9 cellular contexts compared by ENCODE assay signal in genomic region chr1:231418741-231419107, GRCh38. TPM values are rescaled to one million over a fixed set of nuclear protein-coding genes. Genes with fewer than 3 reads are reported as not detected.
DNase-seq lines count a peak whose midpoint lies in the region; ATAC-seq, FAIRE-seq and TF ChIP-seq lines count a peak whose summit lies in the region.
"Had no signal": no experiment of that assay in that cellular context is flagged by ENCODE, and none has a peak within 500 bp of the region (broad histone marks: within the 10 kb centered on the region; RNA-seq: fewer than 3 reads in every experiment).

No MANE protein-coding gene starts in this region.

- FAIRE-seq in K562 (lab: Jason Lieb, UNC) = no peak

- ATAC-seq in K562 (no peak), GM19035 (IDR thresholded peaks at IDR 0.05; ENCODE audit: unreplicated experiment) (no peak)

- H4K20me1 ChIP-seq in K562 (replicated peaks; ENCODE audit: control insufficient read depth, insufficient read depth, low read length) = peaks cover 32% of the 10 kb centered on the region

- H3K4me2 ChIP-seq in K562 (ENCODE audit: insufficient read depth, low read length) = peak overlapping the region; percentile 93

- H3K9me1 ChIP-seq in K562 (ENCODE audit: control insufficient read depth, insufficient read depth, low read length) = no peaks in the 10 kb centered on the region

- peaks cover 58% of the 10 kb centered on the region for H3K4me1 Mint-ChIP-seq in mesothelial cell of epicardium

- no peak for TF ChIP-seq CTCF in cardiac muscle cell (IDR thresholded peaks at IDR 0.05; ENCODE audit: low read depth, low read length)
- no peak for TF ChIP-seq CTCF in K562 (IDR thresholded peaks at IDR 0.05 in 2 of 3, conservative IDR thresholded peaks at IDR 0.05 in 1 of 3; ENCODE audit: insufficient read depth in 2 of 3, low read depth in 1 of 3, low read length in 3 of 3)
- TF ChIP-seq CTCF in mesothelial cell of epicardium (IDR thresholded peaks at IDR 0.05; ENCODE audit: unreplicated experiment) = no peak
- no peak for TF ChIP-seq CTCF in uterus (IDR thresholded peaks at IDR 0.05)
- no peak for TF ChIP-seq CTCF in GM13976 (IDR thresholded peaks at IDR 0.05; ENCODE audit: borderline replicate concordance, control extremely low read depth, extremely low read depth, insufficient read depth, missing control alignments)

- H3K4me3 Mint-ChIP-seq in mesothelial cell of epicardium = peak overlapping the region; percentile 75

- peaks cover 5% of the 10 kb centered on the region for H3K36me3 Mint-ChIP-seq in mesothelial cell of epicardium

- intact Hi-C loops in cardiac septum (cut with DNase I) = loop anchor here (5.0 kb wide), 1 partner anchor 36 kb away; no protein-coding TSS in a partner anchor
- intact Hi-C loops in K562 (cut with micrococcal nuclease) = loop anchor here (1.0 kb wide), 1 partner anchor 10 kb away; no protein-coding TSS in a partner anchor
- intact Hi-C loops in uterus (cut with DNase I; ENCODE audit: low total_unique reads) = no loop called here

- peaks cover 80% of the 10 kb centered on the region for H3K79me2 ChIP-seq in K562 (ENCODE audit: control insufficient read depth, insufficient read depth, low read length)

- H3K27me3 ChIP-seq in cardiac muscle cell (no peaks in the 10 kb centered on the region), K562 (ENCODE audit: control insufficient read depth in 2 of 2, insufficient read depth in 2 of 2, low read length in 2 of 2) (no peaks in the 10 kb centered on the region), uterus (no peaks in the 10 kb centered on the region)

- H3K27me3 Mint-ChIP-seq in mesothelial cell of epicardium (ENCODE audit: low read depth) = no peaks in the 10 kb centered on the region

- H3K27ac ChIP-seq in cardiac muscle cell (no peak overlapping the region), K562 (ENCODE audit: extremely low read depth, low read depth, low read length) (no peak overlapping the region), uterus (peak overlapping the region in 1 of 2 donors; percentile 14)

- no peaks in the 10 kb centered on the region for H3K36me3 ChIP-seq in cardiac muscle cell
- H3K36me3 ChIP-seq in K562 (ENCODE audit: control insufficient read depth, insufficient read depth, low read length) = peaks cover 36% of the 10 kb centered on the region
- H3K36me3 ChIP-seq in uterus = no peaks in the 10 kb centered on the region

- H3K4me3 ChIP-seq in cardiac muscle cell (peak overlapping the region; percentile 95), K562 (peak overlapping the region; percentile 62), uterus (peak overlapping the region; percentile 46 to 98)

- H3K9me3 ChIP-seq in cardiac muscle cell (ENCODE audit: low read depth) = no peaks in the 10 kb centered on the region
- no peaks in the 10 kb centered on the region for H3K9me3 ChIP-seq in K562 (replicated peaks; ENCODE audit: control insufficient read depth, insufficient read depth, low read depth, low read length)
- no peaks in the 10 kb centered on the region for H3K9me3 ChIP-seq in uterus

- no peak overlapping the region for H3K27ac Mint-ChIP-seq in mesothelial cell of epicardium

- H2AFZ ChIP-seq in K562 (ENCODE audit: low read depth, low read length) = no peak overlapping the region

- POLR2A ChIA-PET in K562 (lab: Yijun Ruan, JAX) = interaction anchor here (1.0 to 3.3 kb wide), 4 partner anchors 10 to 112 kb away, joined by 3 to 13 read pairs (median 4); no protein-coding TSS in a partner anchor

- DNase-seq in cardiac muscle cell (ENCODE audit: low read depth in 1 of 2, low spot score in 1 of 2) (no peak), cardiac septum (ENCODE audit: low spot score) (no peak), K562 (ENCODE audit: extremely low read depth in 1 of 4, low spot score in 3 of 4) (no peak), mesothelial cell of epicardium (ENCODE audit: low spot score in 2 of 2, unreplicated experiment in 2 of 2) (no peak), uterus (no peak), GM13976 (ENCODE audit: low spot score) (no peak)
- no peak for DNase-seq in activated CD4-positive, CD25-positive, alpha-beta regulatory T cell (lab: John Stamatoyannopoulos, UW)
- DNase-seq: KBM-7 had no signal

- CTCF ChIA-PET in K562 (lab: Yijun Ruan, JAX; ENCODE audit: low intra/inter-chr PET ratio) = interaction anchor here (0.6 kb wide), 1 partner anchor 61 kb away, joined by 5 read pairs; no protein-coding TSS in a partner anchor

- no peak for TF ChIP-seq EP300 in K562 (IDR thresholded peaks at IDR 0.05; ENCODE audit: low read length)

- TF ChIP-seq RAD21 in K562 (CRISPR knock-in tag; conservative IDR thresholded peaks at IDR 0.05 in 1 of 2, IDR thresholded peaks at IDR 0.05 in 1 of 2) = no peak

- peak overlapping the region; percentile 49 to 76; a peak in 3 of 4 replicates for H3K9ac ChIP-seq in K562 (ENCODE audit: insufficient read depth in 1 of 2, low read depth in 2 of 2, low read length in 2 of 2)

- TF ChIP-seq POLR2A in K562 (conservative IDR thresholded peaks at IDR 0.05) = no peak
- TF ChIP-seq POLR2A in uterus (IDR thresholded peaks at IDR 0.05) = no peak

- 48% methylated on average over 4 of the region's 4 CpGs for WGBS in K562 (ENCODE audit: insufficient coverage, low coverage, missing lambda C conversion rate)

- H3K4me1 ChIP-seq in cardiac muscle cell (ENCODE audit: low read depth) = peaks cover 51% of the 10 kb centered on the region
- peaks cover 30 to 34% of the 10 kb centered on the region in 2 experiments for H3K4me1 ChIP-seq in K562 (replicated peaks in 1 of 2; ENCODE audit: control insufficient read depth in 2 of 2, insufficient read depth in 2 of 2, low read length in 2 of 2)
- peaks cover 3 to 6% of the 10 kb centered on the region in 2 donors for H3K4me1 ChIP-seq in uterus

- in situ Hi-C loops in K562 (cut with MboI) (no loop called here), GM13976 (cut with MboI; ENCODE audit: low sequenced_read_pairs, unreplicated experiment) (no loop called here)

- no peaks in the 10 kb centered on the region for H3K9me3 Mint-ChIP-seq in mesothelial cell of epicardium

- BruUV-seq in K562 (replicated peaks; lab: Mats Ljungman, UMichigan) = no TSS peak

TF ChIP-seq in K562, 482 proteins besides CTCF, POLR2A, EP300 and RAD21 (continues in another document):
- TF ChIP-seq TFAM (CRISPR knock-in tag; conservative IDR thresholded peaks at IDR 0.05) = no peak
- TF ChIP-seq IRF9 (tag; IDR thresholded peaks at IDR 0.05) = no peak
- no peak for TF ChIP-seq CGGBP1 (CRISPR knock-in tag; IDR thresholded peaks at IDR 0.05)
- no peak for TF ChIP-seq NFIX (CRISPR knock-in tag; IDR thresholded peaks at IDR 0.05; ENCODE audit: low read depth)
- no peak for TF ChIP-seq TARDBP (IDR thresholded peaks at IDR 0.05)
- no peak for TF ChIP-seq CEBPG (CRISPR knock-in tag; IDR thresholded peaks at IDR 0.05)
- 0 out of 4 replicates have a peak, but pooled peaks of 1 of the 2 experiments have one; percentile 36 for TF ChIP-seq CEBPG (tag; conservative IDR thresholded peaks at IDR 0.05 in 1 of 2, IDR thresholded peaks at IDR 0.05 in 1 of 2)
- TF ChIP-seq, protein P1, sequence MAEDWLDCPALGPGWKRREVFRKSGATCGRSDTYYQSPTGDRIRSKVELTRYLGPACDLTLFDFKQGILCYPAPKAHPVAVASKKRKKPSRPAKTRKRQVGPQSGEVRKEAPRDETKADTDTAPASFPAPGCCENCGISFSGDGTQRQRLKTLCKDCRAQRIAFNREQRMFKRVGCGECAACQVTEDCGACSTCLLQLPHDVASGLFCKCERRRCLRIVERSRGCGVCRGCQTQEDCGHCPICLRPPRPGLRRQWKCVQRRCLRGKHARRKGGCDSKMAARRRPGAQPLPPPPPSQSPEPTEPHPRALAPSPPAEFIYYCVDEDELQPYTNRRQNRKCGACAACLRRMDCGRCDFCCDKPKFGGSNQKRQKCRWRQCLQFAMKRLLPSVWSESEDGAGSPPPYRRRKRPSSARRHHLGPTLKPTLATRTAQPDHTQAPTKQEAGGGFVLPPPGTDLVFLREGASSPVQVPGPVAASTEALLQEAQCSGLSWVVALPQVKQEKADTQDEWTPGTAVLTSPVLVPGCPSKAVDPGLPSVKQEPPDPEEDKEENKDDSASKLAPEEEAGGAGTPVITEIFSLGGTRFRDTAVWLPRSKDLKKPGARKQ (CRISPR knock-in tag; IDR thresholded peaks at IDR 0.05) = no peak
- TF ChIP-seq ZNF347 (CRISPR knock-in tag; IDR thresholded peaks at IDR 0.05; ENCODE audit: low read depth) = no peak

RNA-seq across cellular contexts. Expression of gene EGLN1, which starts 3.4 kb away (rescaled TPM):
- total RNA-seq in cardiac muscle cell = 67.6 and 81.8 TPM in 2 replicates
- polyA plus RNA-seq in cardiac muscle cell = 54.0 and 54.2 TPM in 2 replicates
- 47.5 TPM for total RNA-seq in cardiac septum
- total RNA-seq in K562 (2011; cell fraction: chromatin; rRNA removed; ENCODE audit: low replicate concordance) = 9.0 and 24.6 TPM in 2 replicates
- 8.0 and 10.8 TPM in 2 replicates for total RNA-seq in K562 (2011; cell fraction: nucleolus; rRNA removed)
- 13.1 and 13.6 TPM in 2 replicates for total RNA-seq in K562 (2011; cell fraction: nucleoplasm; rRNA removed)
- total RNA-seq in K562 (2014; rRNA removed) = 18.4 TPM in 2 replicates
- 30.7 and 31.8 TPM in 2 replicates for total RNA-seq in K562 (2014; rRNA removed; fragmentation: Illumina TruSeq; extraction: Trizol)
- 31.4 and 32.9 TPM in 2 replicates for total RNA-seq in K562 (2015; rRNA removed; fragmentation: Illumina TruSeq; extraction: Trizol)
- 24.6 and 25.0 TPM in 2 replicates for total RNA-seq in K562 (2021)
- 38.2 and 54.3 TPM in 2 replicates for polyA plus RNA-seq in K562 (2011; rRNA removed)
- 13.5 and 21.9 TPM in 2 replicates for polyA plus RNA-seq in K562 (2011; cell fraction: cytosol; rRNA removed)
- polyA plus RNA-seq in K562 (2011; cell fraction: nucleus; rRNA removed) = 6.9 and 13.0 TPM in 2 replicates
- 18.9 and 39.6 TPM in 2 replicates for polyA plus RNA-seq in K562 (2012)
- 27.1 and 29.3 TPM in 2 replicates for polyA plus RNA-seq in K562 (2014; fragmentation: Illumina TruSeq; extraction: Trizol)
- polyA plus RNA-seq in K562 (2014; fragmentation: Nextera tagmentation; extraction: Ambion mirVana) = 1 to 10 TPM; 5.2 to 5.6 TPM
- 14.1 and 17.2 TPM in 2 replicates for polyA plus RNA-seq in K562 (2014; rRNA removed)
- polyA minus RNA-seq in K562 (2011; rRNA and poly(A)+ RNA removed) = 106 and 110 TPM in 2 replicates
- 25.7 and 40.9 TPM in 2 replicates for polyA minus RNA-seq in K562 (2011; cell fraction: cytosol; rRNA and poly(A)+ RNA removed)
- polyA minus RNA-seq in K562 (2011; cell fraction: nucleus; rRNA and poly(A)+ RNA removed) = 13.1 and 21.5 TPM in 2 replicates
- total RNA-seq in mesothelial cell of epicardium = 32.5 to 34.4 TPM (median 33.6 TPM) in 3 replicates
- total RNA-seq in uterus = 10 to 100 TPM; 17.6 to 65.1 (median 47.4) TPM
